Comparison of ENCODE assay signal across 20 cellular contexts in the genomic region with DNA sequence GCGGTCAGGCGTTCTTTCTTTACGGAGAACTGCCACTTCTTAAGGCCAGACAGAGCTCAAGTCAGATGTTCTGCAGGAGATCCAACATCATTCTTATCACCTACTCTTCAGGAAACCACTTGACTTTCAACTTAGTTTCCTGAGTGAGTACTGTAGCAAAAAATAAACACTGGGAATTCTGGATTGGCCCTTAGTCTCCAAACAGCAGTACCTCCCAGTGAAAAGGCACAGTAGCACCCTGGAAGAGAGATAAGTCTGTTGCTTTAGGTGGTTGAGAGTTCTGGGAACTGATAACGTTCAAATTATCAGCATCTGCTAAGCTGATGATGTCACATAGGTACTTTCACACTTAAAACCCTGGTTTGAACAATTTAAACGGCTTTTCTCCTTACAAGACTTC.
"Had no signal": no experiment of that assay in that cellular context is flagged by ENCODE, and none has a peak within 500 bp of the region (broad histone marks: within the 10 kb centered on the region; RNA-seq: fewer than 3 reads in every experiment).

No MANE protein-coding gene starts in this region.

- ATAC-seq: left cardiac atrium; left lobe of liver; natural killer cell; right lobe of liver; stimulated activated memory B cell treated with anti-CD40 and anti-IgM and Interleukin-4, amounts not matched to agents 10 μg/mL and 1 μg/mL and 100 μg/mL, for 72 hours; stimulated activated naive CD8-positive, alpha-beta T cell treated with anti-CD3 and anti-CD28 coated beads, Interleukin-15, amount 100 ng/mL, for 72 hours had no signal

- H3K4me3 ChIP-seq: ovary, right atrium auricular region, right lobe of liver, smooth muscle cell, tibial nerve, vagina had no signal

- H3K4me2 ChIP-seq: smooth muscle cell had no signal

- H3K4me1 ChIP-seq: right atrium auricular region, right lobe of liver, tibial nerve had no signal

- H3K36me3 ChIP-seq: ovary, right atrium auricular region, right lobe of liver, tibial nerve, vagina had no signal

- H3K27ac ChIP-seq: ovary, right atrium auricular region, right lobe of liver, tibial nerve, vagina had no signal

- H3K27me3 ChIP-seq: ovary, right atrium auricular region, right lobe of liver, tibial nerve, vagina had no signal

- H3K9me3 ChIP-seq: ovary, right lobe of liver, vagina had no signal

- DNase-seq: islet precursor cell; left cardiac atrium; naive B cell; natural killer cell; nephron progenitor cell; ovary; right lobe of liver; stimulated activated CD4-positive, alpha-beta T cell treated with anti-CD3 and anti-CD28 coated beads, Interleukin-1b, Interleukin-23, amount 100 ng/mL, for 48 hours; stimulated activated CD4-positive, alpha-beta T cell treated with anti-CD3 and anti-CD28 coated beads, Interleukin-2, amount 100 ng/mL, for 48 hours; stimulated activated CD4-positive, alpha-beta T cell treated with anti-CD3 and anti-CD28 coated beads, Interleukin-4, amount 100 ng/mL, for 4 hours; stimulated activated CD8-positive, alpha-beta memory T cell treated with anti-CD3 and anti-CD28 coated beads, Interleukin-4, amount 100 ng/mL, for 48 hours; stimulated activated naive CD4-positive, alpha-beta T cell treated with Interleukin-2 at 50 U/mL for 16 hours; stimulated activated naive CD8-positive, alpha-beta T cell treated with anti-CD3 and anti-CD28 coated beads, Interleukin-15, amount 100 ng/mL, for 72 hours; substantia nigra had no signal
